12 cellular contexts compared by ENCODE assay signal in genomic region chr6:37260063-37260843, GRCh38. TPM values are rescaled to one million over a fixed set of nuclear protein-coding genes. Genes with fewer than 3 reads are reported as not detected.
DNase-seq lines count a peak whose midpoint lies in the region; ATAC-seq and TF ChIP-seq lines count a peak whose summit lies in the region.
"Had no signal": no experiment of that assay in that cellular context is flagged by ENCODE, and none has a peak within 500 bp of the region (broad histone marks: within the 10 kb centered on the region; RNA-seq: fewer than 3 reads in every experiment).

No MANE protein-coding gene starts in this region.

- no peaks in the 10 kb centered on the region for H3K27me3 Mint-ChIP-seq in activated T-helper 2 cell treated with anti-CD3 and anti-CD28 coated beads, Interferon-gamma antibody, Interleukin-2, Interleukin-4, amounts not matched to agents 10 μg/mL and 5 μg/mL and 100 μg/mL, durations not matched to agents 14 hours and 24 hours and 36 hours (ENCODE audit: low read depth)
- H3K27me3 Mint-ChIP-seq in nephron (ENCODE audit: low read depth): peaks cover 5% of the 10 kb centered on the region

- H3K4me3 ChIP-seq in HEK293 (ENCODE audit: low read depth, low read length): no peak overlapping the region

- H3K27ac ChIP-seq in HEK293 (ENCODE audit: extremely low read depth, low read depth, low read length): no peak overlapping the region

- no peaks in the 10 kb centered on the region; a peak in 1 of 3 replicates for H3K36me3 ChIP-seq in HEK293 (ENCODE audit: control insufficient read depth in 2 of 2, insufficient read depth in 1 of 2, low read length in 2 of 2)
- H3K36me3 ChIP-seq: left lung had no signal

- intact Hi-C loops in activated T-helper 2 cell treated with anti-CD3 and anti-CD28 coated beads, Interferon-gamma antibody, Interleukin-2, Interleukin-4, amounts not matched to agents 10 μg/mL and 5 μg/mL and 100 μg/mL, durations not matched to agents 14 hours and 24 hours and 36 hours (cut with micrococcal nuclease): loop anchor here (1.0 kb wide), 2 partner anchors 20 to 30 kb away; no protein-coding TSS in a partner anchor

- H3K36me3 Mint-ChIP-seq in activated T-helper 2 cell treated with anti-CD3 and anti-CD28 coated beads, Interferon-gamma antibody, Interleukin-2, Interleukin-4, amounts not matched to agents 10 μg/mL and 5 μg/mL and 100 μg/mL, durations not matched to agents 14 hours and 24 hours and 36 hours (ENCODE audit: low read depth): peaks cover 32% of the 10 kb centered on the region
- peaks cover 3% of the 10 kb centered on the region for H3K36me3 Mint-ChIP-seq in nephron (ENCODE audit: low read depth)

- in situ Hi-C loops in G401 (cut with HindIII; ENCODE audit: low sequenced_read_pairs): no loop called here

- TF ChIP-seq CTCF in HEK293 (tag by site-specific recombination; IDR thresholded peaks at IDR 0.05) (no peak), nephron (IDR thresholded peaks at IDR 0.05; ENCODE audit: unreplicated experiment in 3 of 3) (no peak)

- no peak for ATAC-seq in GM18511 (IDR thresholded peaks at IDR 0.05; ENCODE audit: unreplicated experiment)
- ATAC-seq: heart right ventricle, left lung had no signal

- no peaks in the 10 kb centered on the region for H3K9me3 ChIP-seq in HEK293 (ENCODE audit: control insufficient read depth, insufficient read depth, low read depth, low read length)
- H3K9me3 ChIP-seq: heart right ventricle, left lung had no signal

- peak; percentile 34 for DNase-seq in activated CD4-positive, alpha-beta T cell treated with anti-CD3 and anti-CD28 coated beads for 48 hours
- no peak for DNase-seq in activated CD4-positive, alpha-beta T cell treated with anti-CD3 and anti-CD28 coated beads for 1 hour
- no peak for DNase-seq in activated T-helper 2 cell treated with anti-CD3 and anti-CD28 coated beads, Interferon-gamma antibody, Interleukin-2, Interleukin-4, amounts not matched to agents 10 μg/mL and 5 μg/mL and 100 μg/mL, durations not matched to agents 14 hours and 24 hours and 36 hours (ENCODE audit: low spot score)
- DNase-seq in A172 (ENCODE audit: low spot score) (no peak), G401 (ENCODE audit: low spot score) (no peak)
- DNase-seq: heart right ventricle, left lung, NCI-H1105 treated with DMSO at 0.1 percent for 48 hours, NCI-H526 had no signal

- no peaks in the 10 kb centered on the region for H3K9me3 Mint-ChIP-seq in activated T-helper 2 cell treated with anti-CD3 and anti-CD28 coated beads, Interferon-gamma antibody, Interleukin-2, Interleukin-4, amounts not matched to agents 10 μg/mL and 5 μg/mL and 100 μg/mL, durations not matched to agents 14 hours and 24 hours and 36 hours
- H3K9me3 Mint-ChIP-seq in nephron: no peaks in the 10 kb centered on the region

- CTCF ChIA-PET in HEK293 (lab: Yijun Ruan, JAX): interaction anchor here (0.6 to 3.5 kb wide), 3 partner anchors 51 to 306 kb away, joined by 4 to 12 read pairs (median 5); no protein-coding TSS in a partner anchor

- H3K4me3 Mint-ChIP-seq in activated T-helper 2 cell treated with anti-CD3 and anti-CD28 coated beads, Interferon-gamma antibody, Interleukin-2, Interleukin-4, amounts not matched to agents 10 μg/mL and 5 μg/mL and 100 μg/mL, durations not matched to agents 14 hours and 24 hours and 36 hours (ENCODE audit: low read depth): peak overlapping the region; percentile 74
- H3K4me3 Mint-ChIP-seq in nephron: peak overlapping the region; percentile 60 to 87 (median 83)

- H3K27ac Mint-ChIP-seq in activated T-helper 2 cell treated with anti-CD3 and anti-CD28 coated beads, Interferon-gamma antibody, Interleukin-2, Interleukin-4, amounts not matched to agents 10 μg/mL and 5 μg/mL and 100 μg/mL, durations not matched to agents 14 hours and 24 hours and 36 hours: peak overlapping the region; percentile 98
- H3K27ac Mint-ChIP-seq in nephron: peak overlapping the region in 2 of 3 experiments; percentile 56 to 87

- H3K4me1 ChIP-seq in HEK293 (ENCODE audit: control insufficient read depth, insufficient read depth, low read length): peaks cover 7% of the 10 kb centered on the region; the same call in 1 of the 2 replicates

- POLR2A ChIA-PET in HEK293 (lab: Yijun Ruan, JAX): interaction anchor here (0.6 kb wide), 1 partner anchor 53 kb away, joined by 3 read pairs; no protein-coding TSS in a partner anchor

- peaks cover 55% of the 10 kb centered on the region for H3K4me1 Mint-ChIP-seq in activated T-helper 2 cell treated with anti-CD3 and anti-CD28 coated beads, Interferon-gamma antibody, Interleukin-2, Interleukin-4, amounts not matched to agents 10 μg/mL and 5 μg/mL and 100 μg/mL, durations not matched to agents 14 hours and 24 hours and 36 hours (ENCODE audit: low read depth)
- H3K4me1 Mint-ChIP-seq in nephron: peaks cover 41% of the 10 kb centered on the region

TF ChIP-seq in HEK293, 187 proteins besides CTCF, POLR2A, EP300 and RAD21:
- TF ChIP-seq PRDM1 (tag by site-specific recombination; IDR thresholded peaks at IDR 0.05) (peak; percentile 77; the same call in 1 of the 2 replicates), ZNF138 (tag by site-specific recombination; IDR thresholded peaks at IDR 0.05; ENCODE audit: borderline replicate concordance) (no peak)

RNA-seq across cellular contexts. Expression of gene TMEM217, which starts 2.3 kb away (rescaled TPM):
- total RNA-seq in activated T-helper 2 cell treated with anti-CD3 and anti-CD28 coated beads, Interferon-gamma antibody, Interleukin-2, Interleukin-4, amounts not matched to agents 10 μg/mL and 5 μg/mL and 100 μg/mL, durations not matched to agents 14 hours and 24 hours and 36 hours: 4.5 and 4.8 TPM in 2 replicates
- total RNA-seq in A172 (2014; rRNA removed; shearing (Covaris generic)): 0.12 and 3.2 TPM in 2 replicates
- 1.2 and 1.4 TPM in 2 replicates for total RNA-seq in G401 (2014; rRNA removed; shearing (Covaris generic))

RNA-seq across cellular contexts. Expression of gene TBC1D22B, which starts 2.7 kb away (rescaled TPM):
- 13.8 and 14.6 TPM in 2 replicates for total RNA-seq in activated T-helper 2 cell treated with anti-CD3 and anti-CD28 coated beads, Interferon-gamma antibody, Interleukin-2, Interleukin-4, amounts not matched to agents 10 μg/mL and 5 μg/mL and 100 μg/mL, durations not matched to agents 14 hours and 24 hours and 36 hours
- 3.4 and 4.2 TPM in 2 replicates for total RNA-seq in A172 (2014; rRNA removed; shearing (Covaris generic))
- 6.7 and 12.0 TPM in 2 replicates for total RNA-seq in G401 (2014; rRNA removed; shearing (Covaris generic))
